20 cellular contexts compared by ENCODE assay signal in genomic region chr4:151687021-151687640, GRCh38.
DNase-seq lines count a peak whose midpoint lies in the region; ATAC-seq and TF ChIP-seq lines count a peak whose summit lies in the region.
"Had no signal": no experiment of that assay in that cellular context is flagged by ENCODE, and none has a peak within 500 bp of the region (broad histone marks: within the 10 kb centered on the region; RNA-seq: fewer than 3 reads in every experiment).

No MANE protein-coding gene starts in this region.

- peaks cover 8% of the 10 kb centered on the region; the same call in 2 of the 3 replicates for H3K9me3 Mint-ChIP-seq in GM23338

- peaks cover 5% of the 10 kb centered on the region for H3K4me1 Mint-ChIP-seq in GM23338
- H3K4me1 Mint-ChIP-seq: activated CD4-positive, alpha-beta T cell treated with anti-CD3 and anti-CD28 coated beads for 36 hours had no signal

- H4K91ac ChIP-seq in trophoblast cell (ENCODE audit: low read depth, low read length), result peak overlapping the region; percentile 50

- H3K4me1 ChIP-seq in GM23338 (ENCODE audit: insufficient read depth), result peaks cover 6% of the 10 kb centered on the region; the same call in 1 of the 2 replicates
- H3K4me1 ChIP-seq in heart right ventricle, result peaks cover 28 to 79% (median 49%) of the 10 kb centered on the region in 9 donors
- H3K4me1 ChIP-seq in trophoblast cell (ENCODE audit: control insufficient read depth in 1 of 2, insufficient read depth in 2 of 2, low read length in 2 of 2), result peaks cover 30 to 37% of the 10 kb centered on the region in 2 experiments

- H3F3A ChIP-seq in GM23338 (replicated peaks; ENCODE audit: low read depth), result no peaks in the 10 kb centered on the region

- no peaks in the 10 kb centered on the region for H3K9me3 ChIP-seq in heart right ventricle
- no peaks in the 10 kb centered on the region for H3K9me3 ChIP-seq in trophoblast cell (ENCODE audit: insufficient read depth, low read depth, low read length)
- H3K9me3 ChIP-seq: neutrophil, SJCRH30, testis had no signal

- H3K9ac ChIP-seq in trophoblast cell (ENCODE audit: low read length), result no peak overlapping the region

- no peak overlapping the region for H3K4me2 ChIP-seq in GM23338
- H3K4me2 ChIP-seq in trophoblast cell (ENCODE audit: low read length), result peak overlapping the region; percentile 50

- TF ChIP-seq CTCF in GM23338 (conservative IDR thresholded peaks at IDR 0.05; ENCODE audit: low read depth in 2 of 2) (no peak), heart right ventricle (IDR thresholded peaks at IDR 0.05) (no peak)

- H2AK5ac ChIP-seq in trophoblast cell (ENCODE audit: low read length), result peak overlapping the region; percentile 27

- no peaks in the 10 kb centered on the region for H3K36me3 ChIP-seq in GM23338 (ENCODE audit: insufficient read depth)
- peaks cover 0 to 5% (median 0%) of the 10 kb centered on the region in 9 donors for H3K36me3 ChIP-seq in heart right ventricle
- peaks cover 0 to 3% of the 10 kb centered on the region in 2 experiments for H3K36me3 ChIP-seq in trophoblast cell (ENCODE audit: control insufficient read depth in 1 of 2, insufficient read depth in 2 of 2, low read length in 2 of 2)
- H3K36me3 ChIP-seq: neutrophil, SJCRH30 had no signal

- H3K36me3 Mint-ChIP-seq in GM23338 (ENCODE audit: low read depth), result peaks cover 36% of the 10 kb centered on the region

- H2BK120ac ChIP-seq in trophoblast cell (ENCODE audit: insufficient read depth, low read length, poor library complexity), result peak overlapping the region; percentile 6

- H3K18ac ChIP-seq in trophoblast cell (ENCODE audit: low read length), result peak overlapping the region; percentile 2

- H4K8ac ChIP-seq in trophoblast cell (ENCODE audit: low read depth, low read length), result peak overlapping the region; percentile 55

- H3K27ac Mint-ChIP-seq in GM23338, result no peak overlapping the region
- H3K27ac Mint-ChIP-seq: activated CD4-positive, alpha-beta T cell treated with anti-CD3 and anti-CD28 coated beads for 36 hours had no signal

- intact Hi-C loops in heart right ventricle (cut with DNase I), result loop anchor here in 3 of 10 donors (2.0 to 5.0 kb wide), 5 partner anchors 75 to 700 kb away; partner anchors contain the start of gene GATB (in 1 of the 3)

- H3K27me3 ChIP-seq in GM23338 (ENCODE audit: insufficient read depth) (no peaks in the 10 kb centered on the region), heart right ventricle (no peaks in the 10 kb centered on the region), trophoblast cell (ENCODE audit: insufficient read depth, low read length) (no peaks in the 10 kb centered on the region)
- H3K27me3 ChIP-seq: neutrophil, SJCRH30, testis had no signal

- no peak for ATAC-seq in GM23338
- ATAC-seq in heart right ventricle, result peak; percentile 54 to 78 (median 68)
- ATAC-seq in HG02759 (IDR thresholded peaks at IDR 0.05; ENCODE audit: unreplicated experiment), result no peak
- ATAC-seq: activated CD4-positive, alpha-beta T cell treated with anti-CD3 and anti-CD28 coated beads for 36 hours had no signal

- no peak overlapping the region for H2BK5ac ChIP-seq in trophoblast cell (ENCODE audit: low read depth, low read length, poor library complexity)

- H2BK12ac ChIP-seq in trophoblast cell (ENCODE audit: low read length), result peak overlapping the region; percentile 10

- H4K20me1 ChIP-seq in GM23338 (replicated peaks; ENCODE audit: insufficient read depth), result no peaks in the 10 kb centered on the region

- H3K4me3 Mint-ChIP-seq in GM23338, result no peak overlapping the region
- H3K4me3 Mint-ChIP-seq: activated CD4-positive, alpha-beta T cell treated with anti-CD3 and anti-CD28 coated beads for 36 hours had no signal

- no peak overlapping the region for H3K23ac ChIP-seq in trophoblast cell (ENCODE audit: low read length)

- H2AFZ ChIP-seq in GM23338 (no peak overlapping the region), trophoblast cell (ENCODE audit: insufficient read depth, low read length, poor library complexity) (no peak overlapping the region)

- peak overlapping the region; percentile 3 for H3K4ac ChIP-seq in trophoblast cell (ENCODE audit: low read depth, low read length)

- H3K9me2 ChIP-seq in GM23338 (ENCODE audit: insufficient read depth), result no peaks in the 10 kb centered on the region

- H3K4me3 ChIP-seq in GM23338, result no peak overlapping the region
- H3K4me3 ChIP-seq in heart right ventricle, result peak overlapping the region in 1 of 10 donors; percentile 8
- H3K4me3 ChIP-seq in trophoblast cell (ENCODE audit: low read depth, low read length), result no peak overlapping the region
- H3K4me3 ChIP-seq: SJCRH30, testis had no signal

- H3K27ac ChIP-seq in GM23338 (ENCODE audit: low read depth) (no peak overlapping the region), heart right ventricle (peak overlapping the region; percentile 79 to 93 (median 85)), trophoblast cell (ENCODE audit: low read depth, low read length) (peak overlapping the region; percentile 93)
- H3K27ac ChIP-seq: neutrophil, SJCRH30, testis had no signal

- peaks cover 5% of the 10 kb centered on the region for H3K27me3 Mint-ChIP-seq in GM23338 (ENCODE audit: insufficient read depth, low read depth, poor library complexity)
- H3K27me3 Mint-ChIP-seq: activated CD4-positive, alpha-beta T cell treated with anti-CD3 and anti-CD28 coated beads for 36 hours had no signal

- whole genome bisulfite sequencing in heart right ventricle, 2 donors, result 42 to 61% methylated on average over 11 of the region's 11 CpGs
- WGBS in trophoblast cell (ENCODE audit: extremely low coverage, insufficient coverage, insufficient read length), result no CpG with 5 or more reads among the region's 11 CpGs

- H3K79me2 ChIP-seq in GM23338 (replicated peaks; ENCODE audit: insufficient read depth) (no peaks in the 10 kb centered on the region), trophoblast cell (ENCODE audit: control insufficient read depth, insufficient read depth, low read length, poor library complexity) (peaks cover 3% of the 10 kb centered on the region)

- H3K79me1 ChIP-seq in trophoblast cell (ENCODE audit: low read length), result peaks cover 18% of the 10 kb centered on the region

- H3K14ac ChIP-seq in trophoblast cell (ENCODE audit: low read length), result peak overlapping the region; percentile 68

- DNase-seq in GM23338 (ENCODE audit: low spot score) (peak; percentile 21), amniotic epithelial cell (ENCODE audit: low read depth) (peak; percentile 85), heart right ventricle (no peak), trophoblast cell (no peak), SIG-M5 (lab: John Stamatoyannopoulos, UW) (no peak), NCI-H69 (lab: John Stamatoyannopoulos, UW) (no peak)
- no peak for DNase-seq in activated naive CD4-positive, alpha-beta T cell treated with Interleukin-2 at 50 U/mL for 16 hours
- DNase-seq: activated CD4-positive, alpha-beta T cell treated with anti-CD3 and anti-CD28 coated beads for 36 hours; COR-L47; GDM1; MM.1S; NCI-H187; NCI-H446; retina; SJCRH30; stimulated activated CD4-positive, alpha-beta T cell treated with anti-CD3 and anti-CD28 coated beads, Interleukin-1b, Interleukin-23, amount 100 ng/mL, for 48 hours; T1000; testis had no signal

- no peak overlapping the region for H4K12ac ChIP-seq in trophoblast cell (ENCODE audit: low read depth, low read length)

TF ChIP-seq in GM23338, 12 proteins besides CTCF, POLR2A, EP300 and RAD21 (continues in another document):
- TF ChIP-seq NANOG (IDR thresholded peaks at IDR 0.05; ENCODE audit: borderline replicate concordance), result no peak

Comparison
In these comparisons a context has a peak if more than half of its experiments do, and no peak if none do; other contexts are left out.
1. ATAC-seq: peak in heart right ventricle (8 of 8); none in GM23338 (single experiment) and HG02759 (single experiment).
2. DNase-seq: peak in GM23338 (single experiment) and amniotic epithelial cell (single experiment); none in heart right ventricle (0 of 2), trophoblast cell (0 of 2), SIG-M5 (single experiment), NCI-H69 (single experiment) and activated naive CD4-positive, alpha-beta T cell treated with Interleukin-2 at 50 U/mL for 16 hours (single experiment).